In genomic region chr5:142977363-142978051, GRCh38 we compare ENCODE assay signal across 8 cellular contexts.
DNase-seq lines count a peak whose midpoint lies in the region; ATAC-seq and TF ChIP-seq lines count a peak whose summit lies in the region.

No MANE protein-coding gene starts in this region.

- H3K27ac Mint-ChIP-seq in CD4-positive, alpha-beta memory T cell, result peak overlapping the region; percentile 81 to 97 (median 93)
- H3K27ac Mint-ChIP-seq in activated T-cell treated with anti-CD3 and anti-CD28 coated beads, Interleukin-2, amount 50 U/mL, for 24 hours, result peak overlapping the region; percentile 91

- intact Hi-C loops in CD4-positive, alpha-beta memory T cell (cut with micrococcal nuclease), result loop anchor here (2.0 kb wide), 1 partner anchor 25 kb away; no protein-coding TSS in a partner anchor

- TF ChIP-seq CTCF in kidney epithelial cell (IDR thresholded peaks at IDR 0.05; ENCODE audit: insufficient read depth, low read length, poor library complexity, severe bottlenecking) (no peak), WERI-Rb-1 (IDR thresholded peaks at IDR 0.05; ENCODE audit: low read depth, low read length) (no peak)

- CTCF ChIA-PET in CD4-positive, alpha-beta memory T cell (lab: Charles Lee; ENCODE audit: partially characterized antibody), result interaction anchor here (1.1 to 2.5 kb wide), 4 partner anchors 9 to 89 kb away, joined by 3 to 8 read pairs (median 4); no protein-coding TSS in a partner anchor

- H3K4me3 ChIP-seq in CD4-positive, alpha-beta memory T cell (ENCODE audit: low read length in 2 of 2), result no peak overlapping the region
- H3K4me3 ChIP-seq in kidney epithelial cell (ENCODE audit: low read depth, low read length) (no peak overlapping the region), WERI-Rb-1 (ENCODE audit: low read depth, low read length) (no peak overlapping the region)

- POLR2A ChIA-PET in CD4-positive, alpha-beta memory T cell (lab: Charles Lee; ENCODE audit: partially characterized antibody), result interaction anchor here (1.0 to 10.6 kb wide), 6 partner anchors 9 to 427 kb away, joined by 3 to 112 read pairs (median 6); partner anchors contain the start of gene NR3C1

- ATAC-seq in GM21737 (IDR thresholded peaks at IDR 0.05; ENCODE audit: unreplicated experiment) (peak; percentile 77), HG02798 (IDR thresholded peaks at IDR 0.05; ENCODE audit: poor library complexity, unreplicated experiment) (no peak), GM19328 (IDR thresholded peaks at IDR 0.05; ENCODE audit: unreplicated experiment) (no peak)

- DNase-seq in CD4-positive, alpha-beta memory T cell, result peak; percentile 56 to 82 (median 60)
- DNase-seq in MV-4-11 (lab: John Stamatoyannopoulos, UW) (peak; percentile 95), kidney epithelial cell (ENCODE audit: low read depth) (peak; percentile 85), WERI-Rb-1 (no peak)
- DNase-seq in activated T-cell treated with anti-CD3 and anti-CD28 coated beads, Interleukin-2, amount 50 U/mL, for 24 hours, result peak; percentile 51

- peaks cover 0 to 4% of the 10 kb centered on the region in 2 donors for H3K36me3 Mint-ChIP-seq in CD4-positive, alpha-beta memory T cell
- no peaks in the 10 kb centered on the region for H3K36me3 Mint-ChIP-seq in activated T-cell treated with anti-CD3 and anti-CD28 coated beads, Interleukin-2, amount 50 U/mL, for 24 hours (ENCODE audit: low read depth)

- H3K9me3 Mint-ChIP-seq in CD4-positive, alpha-beta memory T cell, result peaks cover 0 to 2% (median 0%) of the 10 kb centered on the region in 8 donors
- H3K9me3 Mint-ChIP-seq in activated T-cell treated with anti-CD3 and anti-CD28 coated beads, Interleukin-2, amount 50 U/mL, for 24 hours, result no peaks in the 10 kb centered on the region

- no peaks in the 10 kb centered on the region for H3K27me3 Mint-ChIP-seq in CD4-positive, alpha-beta memory T cell
- H3K27me3 Mint-ChIP-seq in activated T-cell treated with anti-CD3 and anti-CD28 coated beads, Interleukin-2, amount 50 U/mL, for 24 hours, result no peaks in the 10 kb centered on the region

- peak overlapping the region in 7 of 8 donors; percentile 33 to 80 (median 73) for H3K4me3 Mint-ChIP-seq in CD4-positive, alpha-beta memory T cell
- H3K4me3 Mint-ChIP-seq in activated T-cell treated with anti-CD3 and anti-CD28 coated beads, Interleukin-2, amount 50 U/mL, for 24 hours, result peak overlapping the region; percentile 55

- peaks cover 69% of the 10 kb centered on the region for H3K4me1 ChIP-seq in CD4-positive, alpha-beta memory T cell (ENCODE audit: insufficient read depth, low read length)

- H3K27ac ChIP-seq in CD4-positive, alpha-beta memory T cell (ENCODE audit: low read depth, low read length), result peak overlapping the region; percentile 42
- H3K27ac ChIP-seq in WERI-Rb-1, result no peak overlapping the region

- no peaks in the 10 kb centered on the region for H3K9me3 ChIP-seq in CD4-positive, alpha-beta memory T cell (ENCODE audit: control insufficient read depth in 1 of 2, low read length in 2 of 2)
- no peaks in the 10 kb centered on the region for H3K9me3 ChIP-seq in WERI-Rb-1 (ENCODE audit: severe bottlenecking)

- peaks cover 38 to 93% (median 58%) of the 10 kb centered on the region in 4 donors for H3K4me1 Mint-ChIP-seq in CD4-positive, alpha-beta memory T cell
- H3K4me1 Mint-ChIP-seq in activated T-cell treated with anti-CD3 and anti-CD28 coated beads, Interleukin-2, amount 50 U/mL, for 24 hours (ENCODE audit: low read depth), result peaks cover 72% of the 10 kb centered on the region

- H3K27me3 ChIP-seq in CD4-positive, alpha-beta memory T cell (ENCODE audit: insufficient read depth, low read length), result no peaks in the 10 kb centered on the region
- H3K27me3 ChIP-seq in kidney epithelial cell (ENCODE audit: control insufficient read depth, insufficient read depth, low read length) (no peaks in the 10 kb centered on the region), WERI-Rb-1 (ENCODE audit: insufficient read depth, low read depth, severe bottlenecking) (no peaks in the 10 kb centered on the region)

- no peaks in the 10 kb centered on the region for H3K36me3 ChIP-seq in CD4-positive, alpha-beta memory T cell (ENCODE audit: insufficient read depth, low read length)
- H3K36me3 ChIP-seq in kidney epithelial cell (ENCODE audit: control insufficient read depth, insufficient read depth, low read length) (no peaks in the 10 kb centered on the region), WERI-Rb-1 (no peaks in the 10 kb centered on the region)
